ENCODE assay signal across 1 cellular context in the genomic region with DNA sequence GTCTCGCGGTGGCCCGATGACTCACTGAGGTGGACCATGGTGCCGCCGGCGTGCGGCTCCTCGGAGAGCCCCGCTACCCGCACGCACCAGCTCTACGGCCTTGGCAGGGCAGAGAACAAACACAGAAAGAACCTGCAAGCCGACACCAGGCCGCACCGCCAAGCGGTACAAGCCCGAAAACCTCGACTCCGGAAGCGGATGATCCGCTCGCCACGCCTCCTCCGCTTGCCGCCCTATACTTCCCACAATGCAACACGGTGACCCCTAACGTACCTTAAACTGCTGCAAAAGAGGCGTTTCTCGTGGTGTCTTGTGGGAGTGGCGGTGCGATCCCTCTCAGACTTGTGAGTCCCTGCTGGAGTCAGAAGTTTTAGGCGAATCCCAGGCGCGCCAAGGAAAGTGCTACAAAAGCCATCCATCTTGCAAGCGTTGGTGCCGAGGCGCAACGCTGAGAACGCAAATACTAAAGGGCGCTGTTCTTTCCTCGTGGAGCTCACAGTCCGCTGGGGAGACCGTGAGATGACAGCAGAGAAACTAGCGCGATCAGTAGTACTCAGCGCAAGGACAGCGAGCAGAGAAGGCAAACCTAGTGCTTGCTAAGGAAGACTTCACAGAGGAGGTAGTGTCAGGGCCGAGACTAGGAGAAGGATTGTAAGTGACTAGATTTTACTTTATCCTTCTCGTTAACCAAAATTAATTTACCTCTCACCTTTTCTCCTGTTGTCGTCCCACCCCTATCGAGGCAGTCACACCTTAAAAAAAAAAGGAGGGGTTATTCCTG.
TF ChIP-seq lines count a peak whose summit lies in the region.

A gene (minus strand): TSS at position 200 of the 781 bp plus-strand sequence. CDS start 162 bp downstream, at position 38.

TF ChIP-seq in HepG2, 621 proteins besides CTCF, POLR2A, EP300 and RAD21 (continued from another document and continues in another):
- TF ChIP-seq CBFB (CRISPR knock-in tag; IDR thresholded peaks at IDR 0.05) = no peak; the same call in 1 of the 2 replicates
- peak; percentile 97; the same call in 1 of the 2 replicates for TF ChIP-seq ZNF572 (CRISPR knock-in tag; IDR thresholded peaks at IDR 0.05)
- no peak for TF ChIP-seq FOXP1 (IDR thresholded peaks at IDR 0.05)
- TF ChIP-seq FOXP1 (CRISPR knock-in tag; IDR thresholded peaks at IDR 0.05) = no peak
- TF ChIP-seq, protein P1, sequence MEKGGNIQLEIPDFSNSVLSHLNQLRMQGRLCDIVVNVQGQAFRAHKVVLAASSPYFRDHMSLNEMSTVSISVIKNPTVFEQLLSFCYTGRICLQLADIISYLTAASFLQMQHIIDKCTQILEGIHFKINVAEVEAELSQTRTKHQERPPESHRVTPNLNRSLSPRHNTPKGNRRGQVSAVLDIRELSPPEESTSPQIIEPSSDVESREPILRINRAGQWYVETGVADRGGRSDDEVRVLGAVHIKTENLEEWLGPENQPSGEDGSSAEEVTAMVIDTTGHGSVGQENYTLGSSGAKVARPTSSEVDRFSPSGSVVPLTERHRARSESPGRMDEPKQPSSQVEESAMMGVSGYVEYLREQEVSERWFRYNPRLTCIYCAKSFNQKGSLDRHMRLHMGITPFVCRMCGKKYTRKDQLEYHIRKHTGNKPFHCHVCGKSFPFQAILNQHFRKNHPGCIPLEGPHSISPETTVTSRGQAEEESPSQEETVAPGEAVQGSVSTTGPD (CRISPR knock-in tag; IDR thresholded peaks at IDR 0.05) = no peak
- peak; percentile 69; the same call in 1 of the 2 replicates for TF ChIP-seq SIX4 (CRISPR knock-in tag; IDR thresholded peaks at IDR 0.05)
- no peak for TF ChIP-seq BRCA1 (CRISPR knock-in tag; IDR thresholded peaks at IDR 0.05)
- TF ChIP-seq ZFP62 (CRISPR knock-in tag; IDR thresholded peaks at IDR 0.05) = no peak
- no peak for TF ChIP-seq PAF1 (CRISPR knock-in tag; IDR thresholded peaks at IDR 0.05)
- peak; percentile 97 for TF ChIP-seq HDAC1 (CRISPR knock-in tag; IDR thresholded peaks at IDR 0.05)
- no peak for TF ChIP-seq HNRNPH1 (optimal IDR thresholded peaks at IDR 0.05; ENCODE audit: low read depth, low read length)
- TF ChIP-seq, protein P2, sequence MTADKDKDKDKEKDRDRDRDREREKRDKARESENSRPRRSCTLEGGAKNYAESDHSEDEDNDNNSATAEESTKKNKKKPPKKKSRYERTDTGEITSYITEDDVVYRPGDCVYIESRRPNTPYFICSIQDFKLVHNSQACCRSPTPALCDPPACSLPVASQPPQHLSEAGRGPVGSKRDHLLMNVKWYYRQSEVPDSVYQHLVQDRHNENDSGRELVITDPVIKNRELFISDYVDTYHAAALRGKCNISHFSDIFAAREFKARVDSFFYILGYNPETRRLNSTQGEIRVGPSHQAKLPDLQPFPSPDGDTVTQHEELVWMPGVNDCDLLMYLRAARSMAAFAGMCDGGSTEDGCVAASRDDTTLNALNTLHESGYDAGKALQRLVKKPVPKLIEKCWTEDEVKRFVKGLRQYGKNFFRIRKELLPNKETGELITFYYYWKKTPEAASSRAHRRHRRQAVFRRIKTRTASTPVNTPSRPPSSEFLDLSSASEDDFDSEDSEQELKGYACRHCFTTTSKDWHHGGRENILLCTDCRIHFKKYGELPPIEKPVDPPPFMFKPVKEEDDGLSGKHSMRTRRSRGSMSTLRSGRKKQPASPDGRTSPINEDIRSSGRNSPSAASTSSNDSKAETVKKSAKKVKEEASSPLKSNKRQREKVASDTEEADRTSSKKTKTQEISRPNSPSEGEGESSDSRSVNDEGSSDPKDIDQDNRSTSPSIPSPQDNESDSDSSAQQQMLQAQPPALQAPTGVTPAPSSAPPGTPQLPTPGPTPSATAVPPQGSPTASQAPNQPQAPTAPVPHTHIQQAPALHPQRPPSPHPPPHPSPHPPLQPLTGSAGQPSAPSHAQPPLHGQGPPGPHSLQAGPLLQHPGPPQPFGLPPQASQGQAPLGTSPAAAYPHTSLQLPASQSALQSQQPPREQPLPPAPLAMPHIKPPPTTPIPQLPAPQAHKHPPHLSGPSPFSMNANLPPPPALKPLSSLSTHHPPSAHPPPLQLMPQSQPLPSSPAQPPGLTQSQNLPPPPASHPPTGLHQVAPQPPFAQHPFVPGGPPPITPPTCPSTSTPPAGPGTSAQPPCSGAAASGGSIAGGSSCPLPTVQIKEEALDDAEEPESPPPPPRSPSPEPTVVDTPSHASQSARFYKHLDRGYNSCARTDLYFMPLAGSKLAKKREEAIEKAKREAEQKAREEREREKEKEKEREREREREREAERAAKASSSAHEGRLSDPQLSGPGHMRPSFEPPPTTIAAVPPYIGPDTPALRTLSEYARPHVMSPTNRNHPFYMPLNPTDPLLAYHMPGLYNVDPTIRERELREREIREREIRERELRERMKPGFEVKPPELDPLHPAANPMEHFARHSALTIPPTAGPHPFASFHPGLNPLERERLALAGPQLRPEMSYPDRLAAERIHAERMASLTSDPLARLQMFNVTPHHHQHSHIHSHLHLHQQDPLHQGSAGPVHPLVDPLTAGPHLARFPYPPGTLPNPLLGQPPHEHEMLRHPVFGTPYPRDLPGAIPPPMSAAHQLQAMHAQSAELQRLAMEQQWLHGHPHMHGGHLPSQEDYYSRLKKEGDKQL (CRISPR knock-in tag; IDR thresholded peaks at IDR 0.05; ENCODE audit: low read depth) = no peak
- peak; percentile 86 for TF ChIP-seq ZNF331 (CRISPR knock-in tag; IDR thresholded peaks at IDR 0.05)
- no peak for TF ChIP-seq DPF2 (CRISPR knock-in tag; IDR thresholded peaks at IDR 0.05; ENCODE audit: borderline replicate concordance, low read depth)
- peak; percentile 55; the same call in 1 of the 2 replicates for TF ChIP-seq ZSCAN9 (CRISPR knock-in tag; IDR thresholded peaks at IDR 0.05; ENCODE audit: borderline replicate concordance)
- TF ChIP-seq TAF1 (CRISPR knock-in tag; IDR thresholded peaks at IDR 0.05) = peak; percentile 89
- no peak for TF ChIP-seq ZBTB1 (CRISPR knock-in tag; IDR thresholded peaks at IDR 0.05; ENCODE audit: borderline replicate concordance)
- no peak for TF ChIP-seq ZFP37 (CRISPR knock-in tag; IDR thresholded peaks at IDR 0.05; ENCODE audit: borderline replicate concordance)
- TF ChIP-seq TEAD3 (CRISPR knock-in tag; optimal IDR thresholded peaks at IDR 0.05; ENCODE audit: borderline replicate concordance) = no peak
- no peak for TF ChIP-seq WIZ (CRISPR knock-in tag; IDR thresholded peaks at IDR 0.05)
- TF ChIP-seq, protein P3, sequence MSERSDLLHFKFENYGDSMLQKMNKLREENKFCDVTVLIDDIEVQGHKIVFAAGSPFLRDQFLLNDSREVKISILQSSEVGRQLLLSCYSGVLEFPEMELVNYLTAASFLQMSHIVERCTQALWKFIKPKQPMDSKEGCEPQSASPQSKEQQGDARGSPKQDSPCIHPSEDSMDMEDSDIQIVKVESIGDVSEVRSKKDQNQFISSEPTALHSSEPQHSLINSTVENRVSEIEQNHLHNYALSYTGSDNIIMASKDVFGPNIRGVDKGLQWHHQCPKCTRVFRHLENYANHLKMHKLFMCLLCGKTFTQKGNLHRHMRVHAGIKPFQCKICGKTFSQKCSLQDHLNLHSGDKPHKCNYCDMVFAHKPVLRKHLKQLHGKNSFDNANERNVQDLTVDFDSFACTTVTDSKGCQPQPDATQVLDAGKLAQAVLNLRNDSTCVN (CRISPR knock-in tag; IDR thresholded peaks at IDR 0.05; ENCODE audit: borderline replicate concordance) = peak; percentile 74; the same call in 1 of the 2 replicates
- TF ChIP-seq, protein P4, sequence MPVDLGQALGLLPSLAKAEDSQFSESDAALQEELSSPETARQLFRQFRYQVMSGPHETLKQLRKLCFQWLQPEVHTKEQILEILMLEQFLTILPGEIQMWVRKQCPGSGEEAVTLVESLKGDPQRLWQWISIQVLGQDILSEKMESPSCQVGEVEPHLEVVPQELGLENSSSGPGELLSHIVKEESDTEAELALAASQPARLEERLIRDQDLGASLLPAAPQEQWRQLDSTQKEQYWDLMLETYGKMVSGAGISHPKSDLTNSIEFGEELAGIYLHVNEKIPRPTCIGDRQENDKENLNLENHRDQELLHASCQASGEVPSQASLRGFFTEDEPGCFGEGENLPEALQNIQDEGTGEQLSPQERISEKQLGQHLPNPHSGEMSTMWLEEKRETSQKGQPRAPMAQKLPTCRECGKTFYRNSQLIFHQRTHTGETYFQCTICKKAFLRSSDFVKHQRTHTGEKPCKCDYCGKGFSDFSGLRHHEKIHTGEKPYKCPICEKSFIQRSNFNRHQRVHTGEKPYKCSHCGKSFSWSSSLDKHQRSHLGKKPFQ (CRISPR knock-in tag; IDR thresholded peaks at IDR 0.05; ENCODE audit: insufficient replicate concordance) = no peak
- TF ChIP-seq MED1 (CRISPR knock-in tag; IDR thresholded peaks at IDR 0.05) = peak; percentile 72
- TF ChIP-seq KLF12 (CRISPR knock-in tag; IDR thresholded peaks at IDR 0.05; ENCODE audit: borderline replicate concordance) = peak; percentile 69; the same call in 1 of the 2 replicates
- TF ChIP-seq, protein P5, sequence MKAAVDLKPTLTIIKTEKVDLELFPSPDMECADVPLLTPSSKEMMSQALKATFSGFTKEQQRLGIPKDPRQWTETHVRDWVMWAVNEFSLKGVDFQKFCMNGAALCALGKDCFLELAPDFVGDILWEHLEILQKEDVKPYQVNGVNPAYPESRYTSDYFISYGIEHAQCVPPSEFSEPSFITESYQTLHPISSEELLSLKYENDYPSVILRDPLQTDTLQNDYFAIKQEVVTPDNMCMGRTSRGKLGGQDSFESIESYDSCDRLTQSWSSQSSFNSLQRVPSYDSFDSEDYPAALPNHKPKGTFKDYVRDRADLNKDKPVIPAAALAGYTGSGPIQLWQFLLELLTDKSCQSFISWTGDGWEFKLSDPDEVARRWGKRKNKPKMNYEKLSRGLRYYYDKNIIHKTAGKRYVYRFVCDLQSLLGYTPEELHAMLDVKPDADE (CRISPR knock-in tag; IDR thresholded peaks at IDR 0.05) = no peak
- no peak for TF ChIP-seq HNRNPK (IDR thresholded peaks at IDR 0.05; ENCODE audit: low read depth, low read length, poor library complexity, severe bottlenecking)
- no peak for TF ChIP-seq ZNF207 (IDR thresholded peaks at IDR 0.05; ENCODE audit: borderline replicate concordance)
- no peak for TF ChIP-seq MTF1 (CRISPR knock-in tag; IDR thresholded peaks at IDR 0.05)
- peak; percentile 66; the same call in 1 of the 2 replicates for TF ChIP-seq IRX3 (CRISPR knock-in tag; IDR thresholded peaks at IDR 0.05; ENCODE audit: borderline replicate concordance, low read depth)
- no peak for TF ChIP-seq SAFB2 (CRISPR knock-in tag; IDR thresholded peaks at IDR 0.05; ENCODE audit: borderline replicate concordance, low read depth)
- no peak for TF ChIP-seq ZNF10 (CRISPR knock-in tag; IDR thresholded peaks at IDR 0.05; ENCODE audit: borderline replicate concordance, low read depth)
- peak; percentile 98 for TF ChIP-seq PHF20 (CRISPR knock-in tag; IDR thresholded peaks at IDR 0.05)
- peak; percentile 95 for TF ChIP-seq IRF2 (CRISPR knock-in tag; IDR thresholded peaks at IDR 0.05)
- no peak for TF ChIP-seq ZNF83 (CRISPR knock-in tag; IDR thresholded peaks at IDR 0.05; ENCODE audit: borderline replicate concordance)
- TF ChIP-seq, protein P6, sequence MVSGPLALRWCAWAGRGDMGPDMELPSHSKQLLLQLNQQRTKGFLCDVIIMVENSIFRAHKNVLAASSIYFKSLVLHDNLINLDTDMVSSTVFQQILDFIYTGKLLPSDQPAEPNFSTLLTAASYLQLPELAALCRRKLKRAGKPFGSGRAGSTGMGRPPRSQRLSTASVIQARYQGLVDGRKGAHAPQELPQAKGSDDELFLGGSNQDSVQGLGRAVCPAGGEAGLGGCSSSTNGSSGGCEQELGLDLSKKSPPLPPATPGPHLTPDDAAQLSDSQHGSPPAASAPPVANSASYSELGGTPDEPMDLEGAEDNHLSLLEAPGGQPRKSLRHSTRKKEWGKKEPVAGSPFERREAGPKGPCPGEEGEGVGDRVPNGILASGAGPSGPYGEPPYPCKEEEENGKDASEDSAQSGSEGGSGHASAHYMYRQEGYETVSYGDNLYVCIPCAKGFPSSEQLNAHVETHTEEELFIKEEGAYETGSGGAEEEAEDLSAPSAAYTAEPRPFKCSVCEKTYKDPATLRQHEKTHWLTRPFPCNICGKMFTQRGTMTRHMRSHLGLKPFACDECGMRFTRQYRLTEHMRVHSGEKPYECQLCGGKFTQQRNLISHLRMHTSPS (CRISPR knock-in tag; IDR thresholded peaks at IDR 0.05; ENCODE audit: low read depth) = 0 out of 2 replicates have a peak, but pooled peaks have one; percentile 12
- TF ChIP-seq, protein P7, sequence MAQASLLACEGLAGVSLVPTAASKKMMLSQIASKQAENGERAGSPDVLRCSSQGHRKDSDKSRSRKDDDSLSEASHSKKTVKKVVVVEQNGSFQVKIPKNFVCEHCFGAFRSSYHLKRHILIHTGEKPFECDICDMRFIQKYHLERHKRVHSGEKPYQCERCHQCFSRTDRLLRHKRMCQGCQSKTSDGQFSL (CRISPR knock-in tag; IDR thresholded peaks at IDR 0.05) = no peak
- no peak for TF ChIP-seq MTA3 (CRISPR knock-in tag; IDR thresholded peaks at IDR 0.05)
- peak; percentile 28; the same call in 1 of the 2 replicates for TF ChIP-seq PITX1 (CRISPR knock-in tag; IDR thresholded peaks at IDR 0.05)
- 0 out of 2 replicates have a peak, but pooled peaks have one; percentile 33 for TF ChIP-seq ZNF619 (CRISPR knock-in tag; IDR thresholded peaks at IDR 0.05)
- TF ChIP-seq, protein P8, sequence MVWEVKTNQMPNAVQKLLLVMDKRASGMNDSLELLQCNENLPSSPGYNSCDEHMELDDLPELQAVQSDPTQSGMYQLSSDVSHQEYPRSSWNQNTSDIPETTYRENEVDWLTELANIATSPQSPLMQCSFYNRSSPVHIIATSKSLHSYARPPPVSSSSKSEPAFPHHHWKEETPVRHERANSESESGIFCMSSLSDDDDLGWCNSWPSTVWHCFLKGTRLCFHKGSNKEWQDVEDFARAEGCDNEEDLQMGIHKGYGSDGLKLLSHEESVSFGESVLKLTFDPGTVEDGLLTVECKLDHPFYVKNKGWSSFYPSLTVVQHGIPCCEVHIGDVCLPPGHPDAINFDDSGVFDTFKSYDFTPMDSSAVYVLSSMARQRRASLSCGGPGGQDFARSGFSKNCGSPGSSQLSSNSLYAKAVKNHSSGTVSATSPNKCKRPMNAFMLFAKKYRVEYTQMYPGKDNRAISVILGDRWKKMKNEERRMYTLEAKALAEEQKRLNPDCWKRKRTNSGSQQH (CRISPR knock-in tag; IDR thresholded peaks at IDR 0.05; ENCODE audit: low read depth) = peak; percentile 77; the same call in 1 of the 2 replicates
- TF ChIP-seq, protein P9, sequence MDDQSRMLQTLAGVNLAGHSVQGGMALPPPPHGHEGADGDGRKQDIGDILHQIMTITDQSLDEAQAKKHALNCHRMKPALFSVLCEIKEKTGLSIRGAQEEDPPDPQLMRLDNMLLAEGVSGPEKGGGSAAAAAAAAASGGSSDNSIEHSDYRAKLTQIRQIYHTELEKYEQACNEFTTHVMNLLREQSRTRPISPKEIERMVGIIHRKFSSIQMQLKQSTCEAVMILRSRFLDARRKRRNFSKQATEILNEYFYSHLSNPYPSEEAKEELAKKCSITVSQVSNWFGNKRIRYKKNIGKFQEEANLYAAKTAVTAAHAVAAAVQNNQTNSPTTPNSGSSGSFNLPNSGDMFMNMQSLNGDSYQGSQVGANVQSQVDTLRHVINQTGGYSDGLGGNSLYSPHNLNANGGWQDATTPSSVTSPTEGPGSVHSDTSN (CRISPR knock-in tag; IDR thresholded peaks at IDR 0.05; ENCODE audit: borderline replicate concordance) = no peak
- TF ChIP-seq ZNF720 (CRISPR knock-in tag; IDR thresholded peaks at IDR 0.05) = no peak
- no peak for TF ChIP-seq ZNF841 (CRISPR knock-in tag; IDR thresholded peaks at IDR 0.05; ENCODE audit: borderline replicate concordance)
- TF ChIP-seq, protein P10, sequence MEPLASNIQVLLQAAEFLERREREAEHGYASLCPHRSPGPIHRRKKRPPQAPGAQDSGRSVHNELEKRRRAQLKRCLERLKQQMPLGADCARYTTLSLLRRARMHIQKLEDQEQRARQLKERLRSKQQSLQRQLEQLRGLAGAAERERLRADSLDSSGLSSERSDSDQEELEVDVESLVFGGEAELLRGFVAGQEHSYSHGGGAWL (CRISPR knock-in tag; IDR thresholded peaks at IDR 0.05) = peak; percentile 71
- TF ChIP-seq ZNF121 (CRISPR knock-in tag; IDR thresholded peaks at IDR 0.05) = peak; percentile 63; the same call in 1 of the 2 replicates
- TF ChIP-seq ZNF724P (CRISPR knock-in tag; IDR thresholded peaks at IDR 0.05; ENCODE audit: borderline replicate concordance) = peak; percentile 77
